In the genomic region with DNA sequence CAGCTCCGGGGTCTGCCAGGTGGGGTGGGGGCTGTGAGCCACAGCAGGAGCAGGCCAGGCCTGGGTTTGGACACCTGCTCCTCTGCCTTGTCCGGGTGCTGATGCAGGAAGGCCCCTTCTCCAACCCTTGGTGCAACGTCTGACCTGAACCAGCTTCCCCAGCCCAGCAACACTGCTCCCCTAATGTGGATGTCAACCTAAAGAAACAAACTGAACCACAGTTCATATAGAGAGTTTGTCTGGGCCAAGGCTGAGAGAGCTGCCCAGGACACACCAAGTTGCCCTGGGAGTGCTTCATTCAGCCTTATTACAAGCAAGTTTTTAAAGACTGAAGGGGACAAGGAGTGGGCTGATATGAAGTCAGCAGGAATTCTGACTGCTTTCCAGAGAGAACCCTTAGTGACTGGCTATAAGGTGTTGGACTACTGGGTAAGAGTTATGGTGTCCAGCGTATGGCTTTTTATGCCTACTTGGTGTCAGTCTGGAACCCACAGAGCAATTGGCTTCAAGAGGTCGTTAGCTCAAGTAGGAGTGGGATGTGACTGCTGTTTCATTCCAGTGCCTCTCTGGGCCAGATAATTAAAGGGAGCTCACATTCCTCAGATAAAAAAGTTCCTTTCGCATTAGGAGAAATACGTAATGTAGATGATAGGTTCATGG, we compare ENCODE assay signal across 1 cellular context.
A peak's percentile ranks its signal among the peaks of the same experiment; 100 is the strongest.
TF ChIP-seq lines count a peak whose summit lies in the region.

No MANE protein-coding gene starts in this region.

TF ChIP-seq in K562, 482 proteins besides CTCF, POLR2A, EP300 and RAD21 (continued from another document):
- TF ChIP-seq ARHGAP35 (IDR thresholded peaks at IDR 0.05; ENCODE audit: partially characterized antibody) (peak; percentile 16), ZNF217 (CRISPR knock-in tag; IDR thresholded peaks at IDR 0.05) (0 out of 2 replicates have a peak, but pooled peaks have one; percentile 58), ZNF707 (CRISPR knock-in tag; conservative IDR thresholded peaks at IDR 0.05) (0 out of 2 replicates have a peak, but pooled peaks have one; percentile 14), KLF1 (tag; IDR thresholded peaks at IDR 0.05) (peak; percentile 64)
- TF ChIP-seq, protein P1, sequence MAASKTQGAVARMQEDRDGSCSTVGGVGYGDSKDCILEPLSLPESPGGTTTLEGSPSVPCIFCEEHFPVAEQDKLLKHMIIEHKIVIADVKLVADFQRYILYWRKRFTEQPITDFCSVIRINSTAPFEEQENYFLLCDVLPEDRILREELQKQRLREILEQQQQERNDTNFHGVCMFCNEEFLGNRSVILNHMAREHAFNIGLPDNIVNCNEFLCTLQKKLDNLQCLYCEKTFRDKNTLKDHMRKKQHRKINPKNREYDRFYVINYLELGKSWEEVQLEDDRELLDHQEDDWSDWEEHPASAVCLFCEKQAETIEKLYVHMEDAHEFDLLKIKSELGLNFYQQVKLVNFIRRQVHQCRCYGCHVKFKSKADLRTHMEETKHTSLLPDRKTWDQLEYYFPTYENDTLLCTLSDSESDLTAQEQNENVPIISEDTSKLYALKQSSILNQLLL (CRISPR knock-in tag; IDR thresholded peaks at IDR 0.05; ENCODE audit: borderline replicate concordance): 0 out of 2 replicates have a peak, but pooled peaks have one; percentile 35
